17 cellular contexts compared by ENCODE assay signal in genomic region chr18:35469696-35470095, GRCh38.
DNase-seq lines count a peak whose midpoint lies in the region; ATAC-seq lines count a peak whose summit lies in the region.
"Had no signal": no experiment of that assay in that cellular context is flagged by ENCODE, and none has a peak within 500 bp of the region (broad histone marks: within the 10 kb centered on the region; RNA-seq: fewer than 3 reads in every experiment).

No MANE protein-coding gene starts in this region.

- DNase-seq in DMS53 (lab: John Stamatoyannopoulos, UW) (peak; percentile 56), DMS53 treated with DMSO at 0.1 percent for 48 hours (lab: John Stamatoyannopoulos, UW; ENCODE audit: unreplicated experiment) (no peak), NCI-H69 (lab: John Stamatoyannopoulos, UW) (peak; percentile 16), fibroblast of gingiva (ENCODE audit: low read depth) (peak; percentile 53), activated gamma-delta T cell (lab: John Stamatoyannopoulos, UW) (no peak)
- DNase-seq in stimulated activated effector memory CD8-positive, alpha-beta T cell treated with anti-CD3 and anti-CD28 coated beads, Interleukin-12 subunit alpha, Interleukin-12 subunit beta, amount 100 ng/mL, for 72 hours (ENCODE audit: low spot score in 2 of 2), result no peak
- no peak for DNase-seq in activated CD4-positive, alpha-beta T cell treated with anti-CD3 and anti-CD28 coated beads, Interleukin-2, amount 50 U/mL, for 1 hour
- DNase-seq: COR-L47; DND-41; Kasumi-1; NCI-H1436 treated with DMSO at 0.1 percent for 48 hours; NCI-H2081 treated with DMSO at 0.1 percent for 48 hours; NCI-H2227 treated with DMSO at 0.1 percent for 48 hours; NCI-H524 treated with DMSO at 0.1 percent for 48 hours; NK-92 treated with Interleukin-12 subunit alpha and Interleukin-12 subunit beta, amount 100 ng/mL, for 24 hours; OCI-M1 had no signal

- ATAC-seq in stimulated activated effector memory CD8-positive, alpha-beta T cell treated with anti-CD3 and anti-CD28 coated beads, Interleukin-12 subunit alpha, Interleukin-12 subunit beta, amount 100 ng/mL, for 72 hours, result no peak
- ATAC-seq in HG03139 (IDR thresholded peaks at IDR 0.05; ENCODE audit: unreplicated experiment), result no peak

- no peak overlapping the region for H3K4me3 Mint-ChIP-seq in stimulated activated effector memory CD8-positive, alpha-beta T cell treated with anti-CD3 and anti-CD28 coated beads, Interleukin-12 subunit alpha, Interleukin-12 subunit beta, amount 100 ng/mL, for 72 hours

- H3K4me1 Mint-ChIP-seq in stimulated activated effector memory CD8-positive, alpha-beta T cell treated with anti-CD3 and anti-CD28 coated beads, Interleukin-12 subunit alpha, Interleukin-12 subunit beta, amount 100 ng/mL, for 72 hours, result peaks cover 6% of the 10 kb centered on the region

- H3K36me3 Mint-ChIP-seq in stimulated activated effector memory CD8-positive, alpha-beta T cell treated with anti-CD3 and anti-CD28 coated beads, Interleukin-12 subunit alpha, Interleukin-12 subunit beta, amount 100 ng/mL, for 72 hours, result peaks cover 10% of the 10 kb centered on the region

- peak overlapping the region; percentile 7 for H3K27ac Mint-ChIP-seq in stimulated activated effector memory CD8-positive, alpha-beta T cell treated with anti-CD3 and anti-CD28 coated beads, Interleukin-12 subunit alpha, Interleukin-12 subunit beta, amount 100 ng/mL, for 72 hours

- no peaks in the 10 kb centered on the region for H3K9me3 Mint-ChIP-seq in stimulated activated effector memory CD8-positive, alpha-beta T cell treated with anti-CD3 and anti-CD28 coated beads, Interleukin-12 subunit alpha, Interleukin-12 subunit beta, amount 100 ng/mL, for 72 hours

Comparison
In these comparisons a context has a peak if more than half of its experiments do, and no peak if none do; other contexts are left out.
1. DNase-seq: peak in DMS53 (single experiment), NCI-H69 (single experiment) and fibroblast of gingiva (single experiment); none in DMS53 treated with DMSO at 0.1 percent for 48 hours (single experiment), stimulated activated effector memory CD8-positive, alpha-beta T cell treated with anti-CD3 and anti-CD28 coated beads, Interleukin-12 subunit alpha, Interleukin-12 subunit beta, amount 100 ng/mL, for 72 hours (0 of 2), activated CD4-positive, alpha-beta T cell treated with anti-CD3 and anti-CD28 coated beads, Interleukin-2, amount 50 U/mL, for 1 hour (single experiment) and activated gamma-delta T cell (single experiment).